12 cellular contexts compared by ENCODE assay signal in genomic region chr1:150981805-150982712, GRCh38. TPM values are rescaled to one million over a fixed set of nuclear protein-coding genes. Genes with fewer than 3 reads are reported as not detected.
A peak's percentile ranks its signal among the peaks of the same experiment; 100 is the strongest.
DNase-seq lines count a peak whose midpoint lies in the region; ATAC-seq, FAIRE-seq and TF ChIP-seq lines count a peak whose summit lies in the region.
"Had no signal": no experiment of that assay in that cellular context is flagged by ENCODE, and none has a peak within 500 bp of the region (broad histone marks: within the 10 kb centered on the region; RNA-seq: fewer than 3 reads in every experiment).

A gene with protein sequence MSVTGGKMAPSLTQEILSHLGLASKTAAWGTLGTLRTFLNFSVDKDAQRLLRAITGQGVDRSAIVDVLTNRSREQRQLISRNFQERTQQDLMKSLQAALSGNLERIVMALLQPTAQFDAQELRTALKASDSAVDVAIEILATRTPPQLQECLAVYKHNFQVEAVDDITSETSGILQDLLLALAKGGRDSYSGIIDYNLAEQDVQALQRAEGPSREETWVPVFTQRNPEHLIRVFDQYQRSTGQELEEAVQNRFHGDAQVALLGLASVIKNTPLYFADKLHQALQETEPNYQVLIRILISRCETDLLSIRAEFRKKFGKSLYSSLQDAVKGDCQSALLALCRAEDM (plus strand): TSS chr1:150982292. CDS start chr1:150983106, 814 bp downstream.

- peaks cover 24% of the 10 kb centered on the region for H3K4me1 Mint-ChIP-seq in activated T-cell treated with anti-CD3 and anti-CD28 coated beads, Interleukin-2, amount 50 U/mL, for 24 hours (ENCODE audit: low read depth)
- peaks cover 26% of the 10 kb centered on the region for H3K4me1 Mint-ChIP-seq in CD14-positive monocyte

- H3K27ac ChIP-seq in keratinocyte (ENCODE audit: control insufficient read depth, insufficient read depth, low read length) (peak within 1 kb of the TSS; percentile 19), upper lobe of right lung (peak within 1 kb of the TSS; percentile 36)
- H3K27ac ChIP-seq: ovary had no signal

- dilution Hi-C loops in keratinocyte (cut with MboI; ENCODE audit: extremely low pct_ligation_motif_present, low sequenced_read_pairs) = no loop called here

- H3K4me3 ChIP-seq in keratinocyte (ENCODE audit: control insufficient read depth in 2 of 3, extremely low read depth in 1 of 3, insufficient read depth in 2 of 3, low read depth in 1 of 3, low read length in 3 of 3) (peak within 1 kb of the TSS in 1 of 3 experiments; percentile 15), upper lobe of right lung (no peak within 1 kb of the TSS)
- H3K4me3 ChIP-seq: ovary, SK-N-MC had no signal

- H3K27me3 ChIP-seq in keratinocyte (ENCODE audit: control insufficient read depth, extremely low read depth, insufficient read depth, low read length) (no peaks in the 10 kb centered on the region), upper lobe of right lung (no peaks in the 10 kb centered on the region)
- H3K27me3 ChIP-seq: ovary had no signal

- H3K36me3 ChIP-seq in keratinocyte (ENCODE audit: control insufficient read depth in 2 of 2, extremely low read depth in 1 of 2, insufficient read depth in 2 of 2, low read length in 2 of 2) (no peaks in the 10 kb centered on the region), upper lobe of right lung (no peaks in the 10 kb centered on the region)
- H3K36me3 ChIP-seq: ovary had no signal

- no peaks in the 10 kb centered on the region for H3K27me3 Mint-ChIP-seq in activated T-cell treated with anti-CD3 and anti-CD28 coated beads, Interleukin-2, amount 50 U/mL, for 24 hours
- peaks cover 0 to 1% (median 0%) of the 10 kb centered on the region in 3 donors for H3K27me3 Mint-ChIP-seq in CD14-positive monocyte (ENCODE audit: low read depth in 3 of 3)
- H3K27me3 Mint-ChIP-seq: stimulated activated naive CD8-positive, alpha-beta T cell treated with anti-CD3 and anti-CD28 coated beads, Interleukin-15, Interleukin-2, amounts not matched to agents 100 ng/mL and 50 ng/mL, for 24 hours had no signal

- H3K27ac Mint-ChIP-seq in activated T-cell treated with anti-CD3 and anti-CD28 coated beads, Interleukin-2, amount 50 U/mL, for 24 hours = peak within 1 kb of the TSS; percentile 27
- peak within 1 kb of the TSS in 1 of 7 donors; percentile 15 for H3K27ac Mint-ChIP-seq in CD14-positive monocyte
- H3K27ac Mint-ChIP-seq: activated naive CD4-positive, alpha-beta T cell treated with anti-CD3 and anti-CD28 coated beads, Interleukin-2, amount 50 U/mL, for 72 hours; stimulated activated naive CD8-positive, alpha-beta T cell treated with anti-CD3 and anti-CD28 coated beads, Interleukin-15, Interleukin-2, amounts not matched to agents 100 ng/mL and 50 ng/mL, for 24 hours had no signal

- no peaks in the 10 kb centered on the region for H3K9me1 ChIP-seq in keratinocyte (ENCODE audit: control insufficient read depth, extremely low read depth, insufficient read depth, low read length)

- ATAC-seq in upper lobe of right lung (peak; percentile 37), GM18907 (IDR thresholded peaks at IDR 0.05; ENCODE audit: unreplicated experiment) (no peak)
- ATAC-seq: activated naive CD4-positive, alpha-beta T cell treated with anti-CD3 and anti-CD28 coated beads, Interleukin-2, amount 50 U/mL, for 72 hours had no signal

- peak within 1 kb of the TSS; percentile 34 for H2AFZ ChIP-seq in keratinocyte (ENCODE audit: control insufficient read depth, low read length)

- no peak for DNase-seq in activated T-cell treated with anti-CD3 and anti-CD28 coated beads, Interleukin-2, amount 50 U/mL, for 24 hours
- no peak for DNase-seq in activated T-cell treated with anti-CD3 and anti-CD28 coated beads, Interleukin-2, amount 50 U/mL, for 48 hours
- DNase-seq in SK-N-DZ (ENCODE audit: low spot score) (peak; percentile 61), keratinocyte (ENCODE audit: low read depth, low spot score) (no peak), upper lobe of right lung (no peak), CD14-positive monocyte (ENCODE audit: low spot score) (no peak), NCI-H1048 (lab: John Stamatoyannopoulos, UW) (no peak)

- H3K36me3 Mint-ChIP-seq in activated T-cell treated with anti-CD3 and anti-CD28 coated beads, Interleukin-2, amount 50 U/mL, for 24 hours (ENCODE audit: low read depth) = no peaks in the 10 kb centered on the region
- H3K36me3 Mint-ChIP-seq in CD14-positive monocyte = peaks cover 0 to 4% of the 10 kb centered on the region in 2 donors
- H3K36me3 Mint-ChIP-seq: activated naive CD4-positive, alpha-beta T cell treated with anti-CD3 and anti-CD28 coated beads, Interleukin-2, amount 50 U/mL, for 72 hours had no signal

- intact Hi-C loops in upper lobe of right lung (cut with DNase I) (no loop called here), CD14-positive monocyte (cut with micrococcal nuclease) (no loop called here)

- H3K9ac ChIP-seq in keratinocyte (ENCODE audit: control insufficient read depth, extremely low read depth, insufficient read depth, low read length) = peak within 1 kb of the TSS; percentile 16

- no peaks in the 10 kb centered on the region for H4K20me1 ChIP-seq in keratinocyte (ENCODE audit: control insufficient read depth, extremely low read depth, insufficient read depth, low read length)

- H3K4me3 Mint-ChIP-seq in activated T-cell treated with anti-CD3 and anti-CD28 coated beads, Interleukin-2, amount 50 U/mL, for 24 hours = no peak within 1 kb of the TSS
- H3K4me3 Mint-ChIP-seq in CD14-positive monocyte = no peak within 1 kb of the TSS
- H3K4me3 Mint-ChIP-seq: stimulated activated naive CD8-positive, alpha-beta T cell treated with anti-CD3 and anti-CD28 coated beads, Interleukin-15, Interleukin-2, amounts not matched to agents 100 ng/mL and 50 ng/mL, for 24 hours had no signal

- peak; percentile 56 for FAIRE-seq in keratinocyte (lab: Jason Lieb, UNC)

- H3K4me1 ChIP-seq in keratinocyte (ENCODE audit: control insufficient read depth, extremely low read depth, insufficient read depth, low read length) (peaks cover 27% of the 10 kb centered on the region), upper lobe of right lung (peaks cover 31% of the 10 kb centered on the region)

- peak within 1 kb of the TSS; percentile 63 for H3K4me2 ChIP-seq in keratinocyte (ENCODE audit: control insufficient read depth, extremely low read depth, insufficient read depth, low read depth, low read length)

- H3K9me3 ChIP-seq in keratinocyte (ENCODE audit: control insufficient read depth, low read depth, low read length) = no peaks in the 10 kb centered on the region
- no peaks in the 10 kb centered on the region for H3K9me3 ChIP-seq in upper lobe of right lung
- H3K9me3 ChIP-seq: ovary had no signal

- H3K9me3 Mint-ChIP-seq in activated T-cell treated with anti-CD3 and anti-CD28 coated beads, Interleukin-2, amount 50 U/mL, for 24 hours = no peaks in the 10 kb centered on the region
- H3K9me3 Mint-ChIP-seq in CD14-positive monocyte = no peaks in the 10 kb centered on the region
- H3K9me3 Mint-ChIP-seq: activated naive CD4-positive, alpha-beta T cell treated with anti-CD3 and anti-CD28 coated beads, Interleukin-2, amount 50 U/mL, for 72 hours; stimulated activated naive CD8-positive, alpha-beta T cell treated with anti-CD3 and anti-CD28 coated beads, Interleukin-15, Interleukin-2, amounts not matched to agents 100 ng/mL and 50 ng/mL, for 24 hours had no signal

- H3K79me2 ChIP-seq in keratinocyte (ENCODE audit: control insufficient read depth, insufficient read depth, low read length) = no peaks in the 10 kb centered on the region

- TF ChIP-seq CTCF in keratinocyte (optimal IDR thresholded peaks at IDR 0.05 in 1 of 3, IDR thresholded peaks at IDR 0.05 in 1 of 3, conservative IDR thresholded peaks at IDR 0.05 in 1 of 3; ENCODE audit: extremely low read depth in 1 of 3, insufficient read depth in 2 of 3, low read length in 3 of 3) (no peak), upper lobe of right lung (IDR thresholded peaks at IDR 0.05) (no peak), CD14-positive monocyte (IDR thresholded peaks at IDR 0.05) (no peak)

RNA-seq across cellular contexts. Expression of the gene that starts here (rescaled TPM):
- 0.07 and 0.45 TPM in 2 replicates for polyA plus RNA-seq in SK-N-DZ (2014; cell fraction: cytosol; rRNA removed)
- 0.07 TPM in 1 of 2 replicates, not detected in the other for polyA plus RNA-seq in SK-N-DZ (2014; cell fraction: nucleus; rRNA removed)
- polyA plus RNA-seq in keratinocyte = 0.68 to 0.85 TPM (median 0.76 TPM) in 3 replicates
- polyA plus RNA-seq in keratinocyte (2011; ENCODE audit: low read depth) = 4.8 TPM
- polyA plus RNA-seq in keratinocyte (2011; cell fraction: cytosol; rRNA removed) = 0.78 and 1.2 TPM in 2 replicates
- 1.2 TPM in 2 replicates for polyA plus RNA-seq in keratinocyte (2011; cell fraction: nucleus; rRNA removed)
- polyA plus RNA-seq in keratinocyte (2012; ENCODE audit: low replicate concordance) = 0.96 and 7.3 TPM in 2 replicates
- 2.3 to 3.0 TPM (median 2.6 TPM) in 3 replicates for polyA minus RNA-seq in keratinocyte
- 1.3 TPM for polyA minus RNA-seq in keratinocyte (2011; cell fraction: cytosol; rRNA and poly(A)+ RNA removed)
- 0.70 and 0.74 TPM in 2 replicates for polyA minus RNA-seq in keratinocyte (2011; cell fraction: nucleus; rRNA and poly(A)+ RNA removed)
- 1.2 TPM for total RNA-seq in upper lobe of right lung
- 1 to 10 TPM in 1 of 2 donors, under 1 TPM in 1; 0.28 to 1.4 TPM for polyA plus RNA-seq in CD14-positive monocyte
- total RNA-seq: activated naive CD4-positive, alpha-beta T cell treated with anti-CD3 and anti-CD28 coated beads, Interleukin-2, amount 50 U/mL, for 72 hours had no signal
